In genomic region chr7:92613720-92614119, GRCh38 we compare ENCODE assay signal across 1 cellular context.
TF ChIP-seq lines count a peak whose summit lies in the region.

No MANE protein-coding gene starts in this region.

TF ChIP-seq in HepG2, 621 proteins besides CTCF, POLR2A, EP300 and RAD21:
- no peak for TF ChIP-seq HNF1B (CRISPR knock-in tag; IDR thresholded peaks at IDR 0.05)
- TF ChIP-seq ZBTB26 (CRISPR knock-in tag; IDR thresholded peaks at IDR 0.05; ENCODE audit: borderline replicate concordance): no peak
- TF ChIP-seq SAFB2 (CRISPR knock-in tag; IDR thresholded peaks at IDR 0.05; ENCODE audit: borderline replicate concordance, low read depth): no peak
- no peak for TF ChIP-seq ZNF761 (CRISPR knock-in tag; conservative IDR thresholded peaks at IDR 0.05)
- no peak for TF ChIP-seq HNF4G (IDR thresholded peaks at IDR 0.05; ENCODE audit: borderline replicate concordance, low read depth, low read length)
- TF ChIP-seq HNF4G (CRISPR knock-in tag; IDR thresholded peaks at IDR 0.05; ENCODE audit: borderline replicate concordance, low read depth): no peak
- TF ChIP-seq KMT2A (CRISPR knock-in tag; IDR thresholded peaks at IDR 0.05): no peak
- no peak for TF ChIP-seq SALL2 (CRISPR knock-in tag; IDR thresholded peaks at IDR 0.05)
- TF ChIP-seq CERS6 (CRISPR knock-in tag; IDR thresholded peaks at IDR 0.05): no peak
- no peak for TF ChIP-seq E2F5 (CRISPR knock-in tag; conservative IDR thresholded peaks at IDR 0.05)
- TF ChIP-seq ZFP91 (CRISPR knock-in tag; IDR thresholded peaks at IDR 0.05; ENCODE audit: borderline replicate concordance): no peak
- TF ChIP-seq RBAK (CRISPR knock-in tag; IDR thresholded peaks at IDR 0.05): no peak
- no peak for TF ChIP-seq SP2 (CRISPR knock-in tag; IDR thresholded peaks at IDR 0.05)
- TF ChIP-seq TAF15 (IDR thresholded peaks at IDR 0.05; ENCODE audit: low read depth, low read length, poor library complexity, severe bottlenecking): no peak
